ENCODE assay signal across 1 cellular context in genomic region chr16:58755989-58756649, GRCh38.
TF ChIP-seq lines count a peak whose summit lies in the region.

No MANE protein-coding gene starts in this region.

TF ChIP-seq in H1, 55 proteins besides CTCF, POLR2A, EP300 and RAD21 (continued from another document):
- TF ChIP-seq PHF8 (conservative IDR thresholded peaks at IDR 0.05; ENCODE audit: low read depth, low read length) (no peak), EZH2 (IDR thresholded peaks at IDR 0.05; ENCODE audit: low read depth, low read length, severe bottlenecking) (no peak), BCL11A (IDR thresholded peaks at IDR 0.05; ENCODE audit: low read depth in 2 of 2, low read length in 2 of 2) (no peak), ASH2L (IDR thresholded peaks at IDR 0.05; ENCODE audit: low read length) (peak; percentile 20), RFX5 (IDR thresholded peaks at IDR 0.05; ENCODE audit: borderline replicate concordance, low read depth, low read length) (no peak), SAP30 (IDR thresholded peaks at IDR 0.05; ENCODE audit: insufficient read depth, insufficient replicate concordance, low read length) (no peak), ZNF274 (IDR thresholded peaks at IDR 0.05; ENCODE audit: borderline replicate concordance, extremely low read depth, low read length) (no peak), RXRA (IDR thresholded peaks at IDR 0.05; ENCODE audit: insufficient read depth, low read depth, low read length) (no peak), CHD2 (IDR thresholded peaks at IDR 0.05; ENCODE audit: low read length) (no peak), SP1 (IDR thresholded peaks at IDR 0.05; ENCODE audit: low read depth, low read length) (no peak), SIRT6 (IDR thresholded peaks at IDR 0.05; ENCODE audit: low read length) (no peak), CEBPB (IDR thresholded peaks at IDR 0.05; ENCODE audit: low read depth, low read length) (no peak)
